In the genomic region with DNA sequence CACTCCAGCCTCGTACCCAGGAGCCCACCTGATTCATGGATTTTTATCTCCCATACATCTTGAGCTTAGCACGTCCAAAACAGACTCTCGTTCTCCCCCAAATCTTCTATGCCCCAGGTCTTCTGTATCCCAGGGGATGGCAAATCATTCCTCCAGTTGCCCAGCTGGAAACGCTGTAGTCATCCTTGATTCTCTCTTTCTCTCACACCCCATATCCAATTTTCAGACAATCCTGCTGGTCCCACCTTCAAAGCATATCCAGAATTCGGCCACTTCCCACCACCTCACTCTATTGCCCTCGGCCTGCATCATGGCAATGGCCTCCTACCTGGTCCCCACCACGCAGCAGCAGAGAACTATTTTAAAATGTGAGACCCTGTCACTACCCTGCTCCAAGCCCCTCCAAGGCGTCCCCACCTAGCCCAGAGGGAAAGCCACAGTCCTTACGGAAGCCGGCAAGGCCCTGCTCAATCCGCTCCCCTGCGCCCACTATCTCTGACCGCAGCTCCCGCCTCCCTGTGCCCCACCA, we compare ENCODE assay signal across 1 cellular context.
TF ChIP-seq lines count a peak whose summit lies in the region.

No MANE protein-coding gene starts in this region.

TF ChIP-seq in HepG2, 621 proteins besides CTCF, POLR2A, EP300 and RAD21 (continues in another document):
- TF ChIP-seq, protein P1, sequence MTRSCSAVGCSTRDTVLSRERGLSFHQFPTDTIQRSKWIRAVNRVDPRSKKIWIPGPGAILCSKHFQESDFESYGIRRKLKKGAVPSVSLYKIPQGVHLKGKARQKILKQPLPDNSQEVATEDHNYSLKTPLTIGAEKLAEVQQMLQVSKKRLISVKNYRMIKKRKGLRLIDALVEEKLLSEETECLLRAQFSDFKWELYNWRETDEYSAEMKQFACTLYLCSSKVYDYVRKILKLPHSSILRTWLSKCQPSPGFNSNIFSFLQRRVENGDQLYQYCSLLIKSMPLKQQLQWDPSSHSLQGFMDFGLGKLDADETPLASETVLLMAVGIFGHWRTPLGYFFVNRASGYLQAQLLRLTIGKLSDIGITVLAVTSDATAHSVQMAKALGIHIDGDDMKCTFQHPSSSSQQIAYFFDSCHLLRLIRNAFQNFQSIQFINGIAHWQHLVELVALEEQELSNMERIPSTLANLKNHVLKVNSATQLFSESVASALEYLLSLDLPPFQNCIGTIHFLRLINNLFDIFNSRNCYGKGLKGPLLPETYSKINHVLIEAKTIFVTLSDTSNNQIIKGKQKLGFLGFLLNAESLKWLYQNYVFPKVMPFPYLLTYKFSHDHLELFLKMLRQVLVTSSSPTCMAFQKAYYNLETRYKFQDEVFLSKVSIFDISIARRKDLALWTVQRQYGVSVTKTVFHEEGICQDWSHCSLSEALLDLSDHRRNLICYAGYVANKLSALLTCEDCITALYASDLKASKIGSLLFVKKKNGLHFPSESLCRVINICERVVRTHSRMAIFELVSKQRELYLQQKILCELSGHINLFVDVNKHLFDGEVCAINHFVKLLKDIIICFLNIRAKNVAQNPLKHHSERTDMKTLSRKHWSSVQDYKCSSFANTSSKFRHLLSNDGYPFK (CRISPR knock-in tag; IDR thresholded peaks at IDR 0.05; ENCODE audit: borderline replicate concordance), result 0 out of 2 replicates have a peak, but pooled peaks have one; percentile 31
- TF ChIP-seq REPIN1 (CRISPR knock-in tag; IDR thresholded peaks at IDR 0.05; ENCODE audit: borderline replicate concordance, low read depth) (0 out of 2 replicates have a peak, but pooled peaks have one; percentile 11), AKNA (CRISPR knock-in tag; IDR thresholded peaks at IDR 0.05; ENCODE audit: borderline replicate concordance) (no peak), ZNF564 (CRISPR knock-in tag; IDR thresholded peaks at IDR 0.05) (0 out of 2 replicates have a peak, but pooled peaks have one; percentile 14), SMAD9 (CRISPR knock-in tag; IDR thresholded peaks at IDR 0.05) (no peak), ZNF740 (CRISPR knock-in tag; IDR thresholded peaks at IDR 0.05) (no peak), ZNF317 (CRISPR knock-in tag; IDR thresholded peaks at IDR 0.05) (no peak), PAX8 (CRISPR knock-in tag; IDR thresholded peaks at IDR 0.05; ENCODE audit: borderline replicate concordance) (0 out of 2 replicates have a peak, but pooled peaks have one; percentile 13), BHLHE40 (IDR thresholded peaks at IDR 0.05; ENCODE audit: low read length) (no peak), ZNF879 (CRISPR knock-in tag; IDR thresholded peaks at IDR 0.05) (0 out of 2 replicates have a peak, but pooled peaks have one; percentile 22), ZNF432 (CRISPR knock-in tag; IDR thresholded peaks at IDR 0.05; ENCODE audit: borderline replicate concordance) (0 out of 2 replicates have a peak, but pooled peaks have one; percentile 61), ZNF878 (CRISPR knock-in tag; IDR thresholded peaks at IDR 0.05) (0 out of 2 replicates have a peak, but pooled peaks have one; percentile 28), ZNF800 (CRISPR knock-in tag; IDR thresholded peaks at IDR 0.05) (no peak), NAIF1 (CRISPR knock-in tag; IDR thresholded peaks at IDR 0.05; ENCODE audit: borderline replicate concordance) (no peak), NRL (CRISPR knock-in tag; IDR thresholded peaks at IDR 0.05; ENCODE audit: borderline replicate concordance) (peak; percentile 74), ZNF512B (CRISPR knock-in tag; IDR thresholded peaks at IDR 0.05; ENCODE audit: borderline replicate concordance) (no peak), ZFP36L1 (CRISPR knock-in tag; IDR thresholded peaks at IDR 0.05) (no peak), PHF20 (CRISPR knock-in tag; IDR thresholded peaks at IDR 0.05) (no peak; the same call in 1 of the 2 replicates), ZNF431 (CRISPR knock-in tag; IDR thresholded peaks at IDR 0.05; ENCODE audit: borderline replicate concordance, low read depth) (0 out of 2 replicates have a peak, but pooled peaks have one; percentile 46), BRF2 (CRISPR knock-in tag; IDR thresholded peaks at IDR 0.05) (0 out of 2 replicates have a peak, but pooled peaks have one; percentile 4), ZNF746 (CRISPR knock-in tag; IDR thresholded peaks at IDR 0.05) (peak; percentile 58; the same call in 1 of the 2 replicates), ZNF18 (CRISPR knock-in tag; IDR thresholded peaks at IDR 0.05; ENCODE audit: insufficient replicate concordance) (peak; percentile 30), HNF1B (CRISPR knock-in tag; IDR thresholded peaks at IDR 0.05) (0 out of 2 replicates have a peak, but pooled peaks have one; percentile 6), SAFB2 (CRISPR knock-in tag; IDR thresholded peaks at IDR 0.05; ENCODE audit: borderline replicate concordance, low read depth) (no peak), ZNF891 (CRISPR knock-in tag; IDR thresholded peaks at IDR 0.05) (0 out of 2 replicates have a peak, but pooled peaks have one; percentile 54), JDP2 (CRISPR knock-in tag; IDR thresholded peaks at IDR 0.05; ENCODE audit: borderline replicate concordance) (no peak), ARID2 (CRISPR knock-in tag; IDR thresholded peaks at IDR 0.05; ENCODE audit: borderline replicate concordance) (0 out of 2 replicates have a peak, but pooled peaks have one; percentile 6)
- TF ChIP-seq, protein P2, sequence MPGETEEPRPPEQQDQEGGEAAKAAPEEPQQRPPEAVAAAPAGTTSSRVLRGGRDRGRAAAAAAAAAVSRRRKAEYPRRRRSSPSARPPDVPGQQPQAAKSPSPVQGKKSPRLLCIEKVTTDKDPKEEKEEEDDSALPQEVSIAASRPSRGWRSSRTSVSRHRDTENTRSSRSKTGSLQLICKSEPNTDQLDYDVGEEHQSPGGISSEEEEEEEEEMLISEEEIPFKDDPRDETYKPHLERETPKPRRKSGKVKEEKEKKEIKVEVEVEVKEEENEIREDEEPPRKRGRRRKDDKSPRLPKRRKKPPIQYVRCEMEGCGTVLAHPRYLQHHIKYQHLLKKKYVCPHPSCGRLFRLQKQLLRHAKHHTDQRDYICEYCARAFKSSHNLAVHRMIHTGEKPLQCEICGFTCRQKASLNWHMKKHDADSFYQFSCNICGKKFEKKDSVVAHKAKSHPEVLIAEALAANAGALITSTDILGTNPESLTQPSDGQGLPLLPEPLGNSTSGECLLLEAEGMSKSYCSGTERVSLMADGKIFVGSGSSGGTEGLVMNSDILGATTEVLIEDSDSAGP (CRISPR knock-in tag; IDR thresholded peaks at IDR 0.05; ENCODE audit: borderline replicate concordance), result 0 out of 2 replicates have a peak, but pooled peaks have one; percentile 8
- TF ChIP-seq, protein P3, sequence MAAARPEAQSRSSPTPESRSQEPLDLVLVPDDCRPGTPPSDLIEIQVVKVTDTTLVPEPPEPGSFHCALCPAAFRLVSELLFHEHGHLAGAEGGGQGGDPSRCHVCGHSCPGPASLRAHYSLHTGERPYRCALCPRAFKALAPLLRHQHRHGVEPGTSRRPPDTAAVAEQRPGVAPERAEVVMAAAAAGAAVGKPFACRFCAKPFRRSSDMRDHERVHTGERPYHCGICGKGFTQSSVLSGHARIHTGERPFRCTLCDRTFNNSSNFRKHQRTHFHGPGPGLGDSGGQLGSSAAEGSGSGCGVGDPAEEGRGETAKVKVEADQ (CRISPR knock-in tag; IDR thresholded peaks at IDR 0.05; ENCODE audit: borderline replicate concordance), result no peak
